20 cellular contexts compared by ENCODE assay signal in genomic region chr10:79930751-79931150, GRCh38. TPM values are rescaled to one million over a fixed set of nuclear protein-coding genes. Genes with fewer than 3 reads are reported as not detected.
DNase-seq lines count a peak whose midpoint lies in the region; ATAC-seq and TF ChIP-seq lines count a peak whose summit lies in the region.
"Had no signal": no experiment of that assay in that cellular context is flagged by ENCODE, and none has a peak within 500 bp of the region (broad histone marks: within the 10 kb centered on the region; RNA-seq: fewer than 3 reads in every experiment).

No MANE protein-coding gene starts in this region.

- no peak overlapping the region for H3K4me3 Mint-ChIP-seq in activated CD4-positive, alpha-beta T cell treated with anti-CD3 and anti-CD28 coated beads, Interleukin-2, amount 10 ng/mL, durations not matched to agents 24 days and 14 days
- H3K4me3 Mint-ChIP-seq in T-helper 17 cell, result no peak overlapping the region
- H3K4me3 Mint-ChIP-seq: CD4-positive, alpha-beta memory T cell; GM23338 had no signal

- H3K4me1 ChIP-seq in lower lobe of right lung (peaks cover 11% of the 10 kb centered on the region), tibial nerve (peaks cover 0 to 12% (median 0%) of the 10 kb centered on the region in 4 donors)
- H3K4me1 ChIP-seq: HAP-1 had no signal

- H3K4me1 Mint-ChIP-seq in activated CD4-positive, alpha-beta T cell treated with anti-CD3 and anti-CD28 coated beads, Interleukin-2, amount 10 ng/mL, durations not matched to agents 24 days and 14 days, result peaks cover 4% of the 10 kb centered on the region
- H3K4me1 Mint-ChIP-seq in T-helper 17 cell, result peaks cover 6% of the 10 kb centered on the region

- TF ChIP-seq POLR2A in tibial nerve (IDR thresholded peaks at IDR 0.05), result no peak

- H3K36me3 ChIP-seq in lower lobe of right lung, result no peaks in the 10 kb centered on the region
- H3K36me3 ChIP-seq in brain microvascular endothelial cell (replicated peaks), result no peaks in the 10 kb centered on the region
- H3K36me3 ChIP-seq in tibial nerve, result no peaks in the 10 kb centered on the region
- H3K36me3 ChIP-seq: HAP-1 had no signal

- H3K4me3 ChIP-seq in lower lobe of right lung (no peak overlapping the region), brain microvascular endothelial cell (ENCODE audit: low read depth, low read length) (no peak overlapping the region), tibial nerve (no peak overlapping the region)
- H3K4me3 ChIP-seq: GM23338, HAP-1 had no signal

- peaks cover under 1% of the 10 kb centered on the region for H3K36me3 Mint-ChIP-seq in activated CD4-positive, alpha-beta T cell treated with anti-CD3 and anti-CD28 coated beads, Interleukin-2, amount 10 ng/mL, durations not matched to agents 24 days and 14 days (ENCODE audit: low read depth)
- no peaks in the 10 kb centered on the region for H3K36me3 Mint-ChIP-seq in T-helper 17 cell (ENCODE audit: low read depth)
- H3K36me3 Mint-ChIP-seq: CD4-positive, alpha-beta memory T cell had no signal

- DNase-seq in activated CD4-positive, alpha-beta T cell treated with anti-CD3 and anti-CD28 coated beads, Interleukin-2, amount 10 ng/mL, durations not matched to agents 24 days and 14 days, result peak; percentile 51
- no peak for DNase-seq in activated CD4-positive, alpha-beta T cell treated with anti-CD3 and anti-CD28 coated beads for 4 hours
- DNase-seq in AG08396 (ENCODE audit: low spot score) (peak; percentile 1), T-helper 17 cell (no peak), lower lobe of right lung (no peak), brain microvascular endothelial cell (no peak), tibial nerve (ENCODE audit: low spot score in 2 of 2) (no peak)
- DNase-seq: C1 segment of cervical spinal cord; Calu3; CD4-positive, alpha-beta memory T cell; COR-L47; DMS53; DMS79 treated with DMSO at 0.1 percent for 48 hours; GF-D8 had no signal

- ATAC-seq in T-helper 17 cell (no peak), lower lobe of right lung (no peak), HG02642 (IDR thresholded peaks at IDR 0.05; ENCODE audit: poor library complexity, unreplicated experiment) (no peak)
- ATAC-seq: GM23338 had no signal

- no peaks in the 10 kb centered on the region for H3K9me3 Mint-ChIP-seq in activated CD4-positive, alpha-beta T cell treated with anti-CD3 and anti-CD28 coated beads, Interleukin-2, amount 10 ng/mL, durations not matched to agents 24 days and 14 days
- H3K9me3 Mint-ChIP-seq: CD4-positive, alpha-beta memory T cell had no signal

- H3K27me3 Mint-ChIP-seq in activated CD4-positive, alpha-beta T cell treated with anti-CD3 and anti-CD28 coated beads, Interleukin-2, amount 10 ng/mL, durations not matched to agents 24 days and 14 days, result peaks cover 29% of the 10 kb centered on the region
- peaks cover 45% of the 10 kb centered on the region for H3K27me3 Mint-ChIP-seq in T-helper 17 cell

- no peak for TF ChIP-seq EP300 in tibial nerve (IDR thresholded peaks at IDR 0.05)

- TF ChIP-seq CTCF in lower lobe of right lung (IDR thresholded peaks at IDR 0.05), result no peak
- no peak for TF ChIP-seq CTCF in brain microvascular endothelial cell (IDR thresholded peaks at IDR 0.05; ENCODE audit: low read depth, low read length, missing control alignments)
- no peak for TF ChIP-seq CTCF in tibial nerve (IDR thresholded peaks at IDR 0.05)

- peak overlapping the region; percentile 14 for H3K27ac ChIP-seq in lower lobe of right lung
- H3K27ac ChIP-seq in brain microvascular endothelial cell, result no peak overlapping the region
- H3K27ac ChIP-seq in tibial nerve, result no peak overlapping the region
- H3K27ac ChIP-seq: 22Rv1 had no signal

- in situ Hi-C loops in brain microvascular endothelial cell (cut with HindIII; ENCODE audit: low pct_ligation_motif_present, low sequenced_read_pairs), result no loop called here

- intact Hi-C loops in activated CD4-positive, alpha-beta T cell treated with anti-CD3 and anti-CD28 coated beads, Interleukin-2, amount 10 ng/mL, durations not matched to agents 24 days and 14 days (cut with micrococcal nuclease), result no loop called here
- intact Hi-C loops in lower lobe of right lung (cut with DNase I), result no loop called here

- H3K27me3 ChIP-seq in lower lobe of right lung (ENCODE audit: low read depth), result no peaks in the 10 kb centered on the region
- H3K27me3 ChIP-seq in brain microvascular endothelial cell (replicated peaks), result no peaks in the 10 kb centered on the region
- H3K27me3 ChIP-seq in tibial nerve, result peaks cover 0 to 11% of the 10 kb centered on the region in 2 donors

- H3K9me3 ChIP-seq in T-helper 17 cell (ENCODE audit: control insufficient read depth, low read length, poor library complexity, severe bottlenecking) (no peaks in the 10 kb centered on the region), lower lobe of right lung (no peaks in the 10 kb centered on the region), tibial nerve (no peaks in the 10 kb centered on the region)
- H3K9me3 ChIP-seq: HAP-1 had no signal

- 58 to 68% methylated on average over 2 of the region's 2 CpGs for WGBS in tibial nerve, 2 donors

- no peak overlapping the region for H3K27ac Mint-ChIP-seq in activated CD4-positive, alpha-beta T cell treated with anti-CD3 and anti-CD28 coated beads, Interleukin-2, amount 10 ng/mL, durations not matched to agents 24 days and 14 days
- peak overlapping the region; percentile 24 for H3K27ac Mint-ChIP-seq in T-helper 17 cell
- H3K27ac Mint-ChIP-seq: CD4-positive, alpha-beta memory T cell; GM23338 had no signal

RNA-seq across cellular contexts. Expression of gene SFTPD, which starts 18.2 kb away (rescaled TPM):
- not detected in 2 replicates for total RNA-seq in activated CD4-positive, alpha-beta T cell treated with anti-CD3 and anti-CD28 coated beads, Interleukin-2, amount 10 ng/mL, durations not matched to agents 24 days and 14 days
- total RNA-seq in T-helper 17 cell (not detected), lower lobe of right lung (630 TPM), tibial nerve (1 to 10 TPM in 2 of 4 donors, not detected in 2; 1.5 to 2.5 TPM)
- total RNA-seq: Calu3; CD4-positive, alpha-beta memory T cell; Daoy; G401; GM23338 had no signal

Comparison
In these comparisons a context has a peak if more than half of its experiments do, and no peak if none do; other contexts are left out.
1. DNase-seq: peak in activated CD4-positive, alpha-beta T cell treated with anti-CD3 and anti-CD28 coated beads, Interleukin-2, amount 10 ng/mL, durations not matched to agents 24 days and 14 days (single experiment) and AG08396 (single experiment); none in activated CD4-positive, alpha-beta T cell treated with anti-CD3 and anti-CD28 coated beads for 4 hours (0 of 2), T-helper 17 cell (0 of 3), lower lobe of right lung (single experiment), brain microvascular endothelial cell (single experiment) and tibial nerve (0 of 2).
2. RNA of gene SFTPD, which starts 18.2 kb away (total RNA-seq): 630 TPM in lower lobe of right lung (single experiment); 1.5 to 2.5 TPM in tibial nerve, not detected in activated CD4-positive, alpha-beta T cell treated with anti-CD3 and anti-CD28 coated beads, Interleukin-2, amount 10 ng/mL, durations not matched to agents 24 days and 14 days and not detected in T-helper 17 cell; every median in the first group is over 100 times any median in the second.